In genomic region chr11:14358729-14359439, GRCh38 we compare ENCODE assay signal across 8 cellular contexts. TPM values are rescaled to one million over a fixed set of nuclear protein-coding genes. Genes with fewer than 3 reads are reported as not detected.
DNase-seq lines count a peak whose midpoint lies in the region; FAIRE-seq and TF ChIP-seq lines count a peak whose summit lies in the region.

RRAS2 (minus strand) TSS chr11:14359183; CDS start chr11:14358870, 313 bp downstream.

- H3K4me3 ChIP-seq in WERI-Rb-1 (ENCODE audit: low read depth, low read length) (peak within 1 kb of the TSS; percentile 74), breast epithelium (peak within 1 kb of the TSS; percentile 71 to 89 (median 86))

- H3K9me3 ChIP-seq in WERI-Rb-1 (ENCODE audit: severe bottlenecking): no peaks in the 10 kb centered on the region
- no peaks in the 10 kb centered on the region for H3K9me3 ChIP-seq in breast epithelium

- H3K36me3 ChIP-seq in WERI-Rb-1: no peaks in the 10 kb centered on the region
- no peaks in the 10 kb centered on the region for H3K36me3 ChIP-seq in breast epithelium

- DNase-seq in GM12891 (ENCODE audit: insufficient read length, low spot score) (peak; percentile 75), HCEC 1CT (peak; percentile 77), NCI-H1092 treated with DMSO at 0.1 percent for 48 hours (lab: John Stamatoyannopoulos, UW) (peak; percentile 61), WERI-Rb-1 (peak; percentile 78), breast epithelium (ENCODE audit: low spot score in 2 of 2) (peak; percentile 56 to 70), iris pigment epithelial cell (ENCODE audit: low read depth) (peak; percentile 80), OCI-M2 (lab: John Stamatoyannopoulos, UW; ENCODE audit: unreplicated experiment) (no peak)
- DNase-seq in stimulated activated CD4-positive, alpha-beta T cell treated with anti-CD3 and anti-CD28 coated beads, Interleukin-12 subunit alpha, Interleukin-12 subunit beta, amount 100 ng/mL, for 4 hours: peak; percentile 79

- TF ChIP-seq CTCF in WERI-Rb-1 (IDR thresholded peaks at IDR 0.05; ENCODE audit: low read depth, low read length) (no peak), breast epithelium (IDR thresholded peaks at IDR 0.05) (no peak)

- intact Hi-C loops in breast epithelium (cut with DNase I; ENCODE audit: low total_unique reads): loop anchor here (1.0 kb wide), 1 partner anchor 56 kb away; no protein-coding TSS in a partner anchor

- H3K27ac ChIP-seq in WERI-Rb-1: peak within 1 kb of the TSS; percentile 56
- peak within 1 kb of the TSS; percentile 86 to 91 for H3K27ac ChIP-seq in breast epithelium

- TF ChIP-seq POLR2A in GM12891 (IDR thresholded peaks at IDR 0.05; ENCODE audit: low read depth, low read length) (peak; percentile 65), breast epithelium (IDR thresholded peaks at IDR 0.05) (no peak)

- H3K4me1 ChIP-seq in breast epithelium: no peaks in the 10 kb centered on the region

- peak; percentile 58 for FAIRE-seq in GM12891 (lab: Jason Lieb, UNC)

- no peaks in the 10 kb centered on the region for H3K27me3 ChIP-seq in WERI-Rb-1 (ENCODE audit: insufficient read depth, low read depth, severe bottlenecking)
- H3K27me3 ChIP-seq in breast epithelium: no peaks in the 10 kb centered on the region

TF ChIP-seq in GM12891, 5 proteins besides CTCF, POLR2A, EP300 and RAD21:
- TF ChIP-seq PAX5 (IDR thresholded peaks at IDR 0.05; ENCODE audit: insufficient read depth, low read length, severe bottlenecking) (no peak), POLR2AphosphoS5 (IDR thresholded peaks at IDR 0.05; ENCODE audit: low read depth, low read length) (peak; percentile 46; the same call in 1 of the 2 replicates), TAF1 (IDR thresholded peaks at IDR 0.05; ENCODE audit: low read depth, low read length) (0 out of 2 replicates have a peak, but pooled peaks have one; percentile 38), POU2F2 (IDR thresholded peaks at IDR 0.05; ENCODE audit: low read depth, low read length) (peak; percentile 100), SPI1 (IDR thresholded peaks at IDR 0.05; ENCODE audit: low read depth, low read length) (no peak)

RNA-seq across cellular contexts. Expression of gene RRAS2, which starts in this region (rescaled TPM):
- 24.3 TPM for polyA plus RNA-seq in GM12891 (2012; ENCODE audit: low read depth, missing spikeins)
- total RNA-seq in breast epithelium: 10 to 100 TPM; 37.4 to 58.1 (median 46.4) TPM
